Comparison of ENCODE assay signal across 21 cellular contexts in genomic region chr1:180672105-180672504, GRCh38. TPM values are rescaled to one million over a fixed set of nuclear protein-coding genes. Genes with fewer than 3 reads are reported as not detected.
DNase-seq lines count a peak whose midpoint lies in the region; ATAC-seq, FAIRE-seq and TF ChIP-seq lines count a peak whose summit lies in the region.
"Had no signal": no experiment of that assay in that cellular context is flagged by ENCODE, and none has a peak within 500 bp of the region (broad histone marks: within the 10 kb centered on the region; RNA-seq: fewer than 3 reads in every experiment).

No MANE protein-coding gene starts in this region.

- H3K27me3 ChIP-seq in bronchial epithelial cell (ENCODE audit: control insufficient read depth, insufficient read depth, low read length), result no peaks in the 10 kb centered on the region
- H3K27me3 ChIP-seq: Peyer's patch, SJSA1 had no signal

- intact Hi-C loops in Right ventricle myocardium superior (cut with DNase I), result no loop called here

- DNase-seq in EL (peak; percentile 26), NCI-H226 (peak; percentile 17), bronchial epithelial cell (ENCODE audit: low read depth) (peak; percentile 55), iris pigment epithelial cell (ENCODE audit: low read depth) (peak; percentile 65), NCI-H2029 (lab: John Stamatoyannopoulos, UW) (no peak), HFFc6 (no peak), Right ventricle myocardium superior (no peak)
- DNase-seq in T-helper 2 cell treated with Interferon-gamma antibody and Interleukin-4, amounts not matched to agents 5 μg/mL and 100 μg/mL, for 36 hours (ENCODE audit: low spot score), result no peak
- DNase-seq: GOT3, NCI-H1092 treated with DMSO at 0.1 percent for 48 hours, NCI-H1436 treated with DMSO at 0.1 percent for 48 hours, NCI-H1930, NCI-H2227 treated with DMSO at 0.1 percent for 48 hours, NCI-H510A treated with DMSO at 0.1 percent for 48 hours, NCI-H748 treated with DMSO at 0.1 percent for 48 hours, Peyer's patch had no signal

- H3K4me3 Mint-ChIP-seq in HFFc6, result no peak overlapping the region
- no peak overlapping the region for H3K4me3 Mint-ChIP-seq in T-helper 2 cell treated with Interferon-gamma antibody and Interleukin-4, amounts not matched to agents 5 μg/mL and 100 μg/mL, for 36 hours
- H3K4me3 Mint-ChIP-seq: B cell, CD14-positive monocyte had no signal

- no peak overlapping the region for H3K27ac Mint-ChIP-seq in HFFc6
- H3K27ac Mint-ChIP-seq in T-helper 2 cell treated with Interferon-gamma antibody and Interleukin-4, amounts not matched to agents 5 μg/mL and 100 μg/mL, for 36 hours, result no peak overlapping the region
- H3K27ac Mint-ChIP-seq: B cell, CD14-positive monocyte had no signal

- no peak for ATAC-seq in Right ventricle myocardium superior (ENCODE audit: poor library complexity)
- ATAC-seq: A549, HCT116 had no signal

- H3K9me3 Mint-ChIP-seq in HFFc6, result no peaks in the 10 kb centered on the region; the same call in 1 of the 2 replicates
- H3K9me3 Mint-ChIP-seq in T-helper 2 cell treated with Interferon-gamma antibody and Interleukin-4, amounts not matched to agents 5 μg/mL and 100 μg/mL, for 36 hours, result peaks cover 21% of the 10 kb centered on the region

- peaks cover 13% of the 10 kb centered on the region for H3K36me3 Mint-ChIP-seq in HFFc6 (ENCODE audit: low read depth)
- H3K36me3 Mint-ChIP-seq in T-helper 2 cell treated with Interferon-gamma antibody and Interleukin-4, amounts not matched to agents 5 μg/mL and 100 μg/mL, for 36 hours (ENCODE audit: low read depth), result peaks cover 31% of the 10 kb centered on the region

- no peak for FAIRE-seq in bronchial epithelial cell (lab: Jason Lieb, UNC)
- FAIRE-seq: A549 had no signal

- peaks cover 34% of the 10 kb centered on the region for H3K4me1 Mint-ChIP-seq in HFFc6 (ENCODE audit: low read depth)
- H3K4me1 Mint-ChIP-seq in T-helper 2 cell treated with Interferon-gamma antibody and Interleukin-4, amounts not matched to agents 5 μg/mL and 100 μg/mL, for 36 hours (ENCODE audit: low read depth), result peaks cover 12% of the 10 kb centered on the region
- H3K4me1 Mint-ChIP-seq: CD14-positive monocyte had no signal

- H3K27me3 Mint-ChIP-seq in HFFc6 (ENCODE audit: insufficient read depth), result no peaks in the 10 kb centered on the region
- H3K27me3 Mint-ChIP-seq in T-helper 2 cell treated with Interferon-gamma antibody and Interleukin-4, amounts not matched to agents 5 μg/mL and 100 μg/mL, for 36 hours (ENCODE audit: low read depth), result no peaks in the 10 kb centered on the region
- H3K27me3 Mint-ChIP-seq: B cell had no signal

- TF ChIP-seq CTCF in bronchial epithelial cell (IDR thresholded peaks at IDR 0.05; ENCODE audit: insufficient read depth, low read length, severe bottlenecking) (no peak), HFFc6 (IDR thresholded peaks at IDR 0.05) (no peak)

- H3K36me3 ChIP-seq in bronchial epithelial cell (ENCODE audit: control insufficient read depth, insufficient read depth, low read length), result no peaks in the 10 kb centered on the region
- H3K36me3 ChIP-seq: Peyer's patch, SJSA1 had no signal

- no peak overlapping the region for H3K4me3 ChIP-seq in bronchial epithelial cell (ENCODE audit: low read depth, low read length)
- H3K4me3 ChIP-seq: A549, Peyer's patch, SJSA1 had no signal

RNA-seq across cellular contexts. Expression of gene XPR1, which starts 40.3 kb away (rescaled TPM):
- total RNA-seq in bronchial epithelial cell (35.0 and 57.6 TPM in 2 replicates), Right ventricle myocardium superior (38.6 TPM)
- 10 to 100 TPM; 25.0 to 44.7 (median 34.0) TPM for total RNA-seq in HFFc6 (2021; fragmentation: NEBNext Ultra II Directional; extraction: Animal tissue kit (Norgen Biotek cat#: 25700))

Comparison
In these comparisons a context has a peak if more than half of its experiments do, and no peak if none do; other contexts are left out.
1. DNase-seq: peak in EL (single experiment), NCI-H226 (single experiment), bronchial epithelial cell (single experiment) and iris pigment epithelial cell (single experiment); none in NCI-H2029 (single experiment), HFFc6 (single experiment), T-helper 2 cell treated with Interferon-gamma antibody and Interleukin-4, amounts not matched to agents 5 μg/mL and 100 μg/mL, for 36 hours (single experiment) and Right ventricle myocardium superior (single experiment).